1 cellular context compared by ENCODE assay signal in the genomic region with DNA sequence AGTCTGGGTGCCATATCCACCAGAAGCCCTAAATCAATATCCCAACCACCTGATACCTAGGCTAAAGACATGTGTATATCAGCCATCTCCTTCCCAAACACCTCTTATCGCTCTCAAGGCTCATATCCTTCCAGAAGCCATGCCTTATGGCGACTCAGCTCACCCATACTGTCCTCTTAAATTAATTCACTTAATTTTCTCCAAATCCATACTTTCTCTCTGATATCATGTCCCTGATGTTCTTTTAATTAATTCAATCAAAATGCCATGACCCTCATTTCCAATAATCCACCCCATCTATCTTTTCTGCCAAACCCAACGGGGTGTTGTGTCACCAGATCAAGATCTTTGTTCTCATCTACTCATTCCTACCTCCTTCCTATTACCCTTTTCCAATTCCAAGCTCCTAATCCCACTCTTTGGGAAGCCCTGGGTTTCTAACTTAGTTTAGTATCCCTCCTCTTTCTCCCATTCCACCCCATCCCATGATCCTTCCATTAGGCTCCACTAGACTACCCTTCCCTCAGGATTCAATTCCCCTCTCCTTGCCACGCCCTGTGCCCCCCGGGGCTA.
TF ChIP-seq lines count a peak whose summit lies in the region.

No MANE protein-coding gene starts in this region.

TF ChIP-seq in HepG2, 621 proteins besides CTCF, POLR2A, EP300 and RAD21 (continued from another document and continues in another):
- TF ChIP-seq KLF9 (CRISPR knock-in tag; IDR thresholded peaks at IDR 0.05; ENCODE audit: low read depth) (0 out of 2 replicates have a peak, but pooled peaks have one; percentile 6), TBX3 (IDR thresholded peaks at IDR 0.05; ENCODE audit: borderline replicate concordance) (no peak), KDM5B (CRISPR knock-in tag; IDR thresholded peaks at IDR 0.05; ENCODE audit: borderline replicate concordance) (no peak), REPIN1 (CRISPR knock-in tag; IDR thresholded peaks at IDR 0.05; ENCODE audit: borderline replicate concordance, low read depth) (no peak), ZNF260 (CRISPR knock-in tag; IDR thresholded peaks at IDR 0.05; ENCODE audit: borderline replicate concordance, low read depth) (no peak), ZBTB8A (CRISPR knock-in tag; IDR thresholded peaks at IDR 0.05; ENCODE audit: borderline replicate concordance, low read depth) (no peak), MTF1 (CRISPR knock-in tag; IDR thresholded peaks at IDR 0.05) (0 out of 2 replicates have a peak, but pooled peaks have one; percentile 40), ELF1 (CRISPR knock-in tag; IDR thresholded peaks at IDR 0.05) (no peak), SYNCRIP (IDR thresholded peaks at IDR 0.05; ENCODE audit: insufficient read depth, low read depth, low read length) (no peak), ZSCAN31 (CRISPR knock-in tag; IDR thresholded peaks at IDR 0.05; ENCODE audit: low read depth) (peak; percentile 45; the same call in 1 of the 2 replicates), SRSF1 (optimal IDR thresholded peaks at IDR 0.05; ENCODE audit: low read depth, low read length) (no peak), ZNF142 (CRISPR knock-in tag; IDR thresholded peaks at IDR 0.05) (no peak), ZNF18 (CRISPR knock-in tag; IDR thresholded peaks at IDR 0.05; ENCODE audit: insufficient replicate concordance) (no peak), ZNF383 (CRISPR knock-in tag; IDR thresholded peaks at IDR 0.05; ENCODE audit: borderline replicate concordance) (0 out of 2 replicates have a peak, but pooled peaks have one; percentile 4), MTA3 (CRISPR knock-in tag; IDR thresholded peaks at IDR 0.05) (no peak), ZNF761 (CRISPR knock-in tag; conservative IDR thresholded peaks at IDR 0.05) (no peak), E2F2 (CRISPR knock-in tag; IDR thresholded peaks at IDR 0.05; ENCODE audit: borderline replicate concordance) (no peak), UBTF (CRISPR knock-in tag; IDR thresholded peaks at IDR 0.05) (no peak), ZNF891 (CRISPR knock-in tag; IDR thresholded peaks at IDR 0.05) (no peak), ZKSCAN5 (CRISPR knock-in tag; IDR thresholded peaks at IDR 0.05) (no peak)
- TF ChIP-seq, protein P1, sequence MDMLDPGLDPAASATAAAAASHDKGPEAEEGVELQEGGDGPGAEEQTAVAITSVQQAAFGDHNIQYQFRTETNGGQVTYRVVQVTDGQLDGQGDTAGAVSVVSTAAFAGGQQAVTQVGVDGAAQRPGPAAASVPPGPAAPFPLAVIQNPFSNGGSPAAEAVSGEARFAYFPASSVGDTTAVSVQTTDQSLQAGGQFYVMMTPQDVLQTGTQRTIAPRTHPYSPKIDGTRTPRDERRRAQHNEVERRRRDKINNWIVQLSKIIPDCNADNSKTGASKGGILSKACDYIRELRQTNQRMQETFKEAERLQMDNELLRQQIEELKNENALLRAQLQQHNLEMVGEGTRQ (IDR thresholded peaks at IDR 0.05; ENCODE audit: low read depth, low read length): no peak
- TF ChIP-seq, protein P1 (CRISPR knock-in tag; IDR thresholded peaks at IDR 0.05; ENCODE audit: borderline replicate concordance): 0 out of 2 replicates have a peak, but pooled peaks have one; percentile 13
- TF ChIP-seq, protein P2, sequence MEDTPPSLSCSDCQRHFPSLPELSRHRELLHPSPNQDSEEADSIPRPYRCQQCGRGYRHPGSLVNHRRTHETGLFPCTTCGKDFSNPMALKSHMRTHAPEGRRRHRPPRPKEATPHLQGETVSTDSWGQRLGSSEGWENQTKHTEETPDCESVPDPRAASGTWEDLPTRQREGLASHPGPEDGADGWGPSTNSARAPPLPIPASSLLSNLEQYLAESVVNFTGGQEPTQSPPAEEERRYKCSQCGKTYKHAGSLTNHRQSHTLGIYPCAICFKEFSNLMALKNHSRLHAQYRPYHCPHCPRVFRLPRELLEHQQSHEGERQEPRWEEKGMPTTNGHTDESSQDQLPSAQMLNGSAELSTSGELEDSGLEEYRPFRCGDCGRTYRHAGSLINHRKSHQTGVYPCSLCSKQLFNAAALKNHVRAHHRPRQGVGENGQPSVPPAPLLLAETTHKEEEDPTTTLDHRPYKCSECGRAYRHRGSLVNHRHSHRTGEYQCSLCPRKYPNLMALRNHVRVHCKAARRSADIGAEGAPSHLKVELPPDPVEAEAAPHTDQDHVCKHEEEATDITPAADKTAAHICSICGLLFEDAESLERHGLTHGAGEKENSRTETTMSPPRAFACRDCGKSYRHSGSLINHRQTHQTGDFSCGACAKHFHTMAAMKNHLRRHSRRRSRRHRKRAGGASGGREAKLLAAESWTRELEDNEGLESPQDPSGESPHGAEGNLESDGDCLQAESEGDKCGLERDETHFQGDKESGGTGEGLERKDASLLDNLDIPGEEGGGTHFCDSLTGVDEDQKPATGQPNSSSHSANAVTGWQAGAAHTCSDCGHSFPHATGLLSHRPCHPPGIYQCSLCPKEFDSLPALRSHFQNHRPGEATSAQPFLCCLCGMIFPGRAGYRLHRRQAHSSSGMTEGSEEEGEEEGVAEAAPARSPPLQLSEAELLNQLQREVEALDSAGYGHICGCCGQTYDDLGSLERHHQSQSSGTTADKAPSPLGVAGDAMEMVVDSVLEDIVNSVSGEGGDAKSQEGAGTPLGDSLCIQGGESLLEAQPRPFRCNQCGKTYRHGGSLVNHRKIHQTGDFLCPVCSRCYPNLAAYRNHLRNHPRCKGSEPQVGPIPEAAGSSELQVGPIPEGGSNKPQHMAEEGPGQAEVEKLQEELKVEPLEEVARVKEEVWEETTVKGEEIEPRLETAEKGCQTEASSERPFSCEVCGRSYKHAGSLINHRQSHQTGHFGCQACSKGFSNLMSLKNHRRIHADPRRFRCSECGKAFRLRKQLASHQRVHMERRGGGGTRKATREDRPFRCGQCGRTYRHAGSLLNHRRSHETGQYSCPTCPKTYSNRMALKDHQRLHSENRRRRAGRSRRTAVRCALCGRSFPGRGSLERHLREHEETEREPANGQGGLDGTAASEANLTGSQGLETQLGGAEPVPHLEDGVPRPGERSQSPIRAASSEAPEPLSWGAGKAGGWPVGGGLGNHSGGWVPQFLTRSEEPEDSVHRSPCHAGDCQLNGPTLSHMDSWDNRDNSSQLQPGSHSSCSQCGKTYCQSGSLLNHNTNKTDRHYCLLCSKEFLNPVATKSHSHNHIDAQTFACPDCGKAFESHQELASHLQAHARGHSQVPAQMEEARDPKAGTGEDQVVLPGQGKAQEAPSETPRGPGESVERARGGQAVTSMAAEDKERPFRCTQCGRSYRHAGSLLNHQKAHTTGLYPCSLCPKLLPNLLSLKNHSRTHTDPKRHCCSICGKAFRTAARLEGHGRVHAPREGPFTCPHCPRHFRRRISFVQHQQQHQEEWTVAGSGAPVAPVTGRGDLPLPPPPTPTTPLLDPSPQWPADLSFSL (CRISPR knock-in tag; IDR thresholded peaks at IDR 0.05): no peak
- TF ChIP-seq, protein P3, sequence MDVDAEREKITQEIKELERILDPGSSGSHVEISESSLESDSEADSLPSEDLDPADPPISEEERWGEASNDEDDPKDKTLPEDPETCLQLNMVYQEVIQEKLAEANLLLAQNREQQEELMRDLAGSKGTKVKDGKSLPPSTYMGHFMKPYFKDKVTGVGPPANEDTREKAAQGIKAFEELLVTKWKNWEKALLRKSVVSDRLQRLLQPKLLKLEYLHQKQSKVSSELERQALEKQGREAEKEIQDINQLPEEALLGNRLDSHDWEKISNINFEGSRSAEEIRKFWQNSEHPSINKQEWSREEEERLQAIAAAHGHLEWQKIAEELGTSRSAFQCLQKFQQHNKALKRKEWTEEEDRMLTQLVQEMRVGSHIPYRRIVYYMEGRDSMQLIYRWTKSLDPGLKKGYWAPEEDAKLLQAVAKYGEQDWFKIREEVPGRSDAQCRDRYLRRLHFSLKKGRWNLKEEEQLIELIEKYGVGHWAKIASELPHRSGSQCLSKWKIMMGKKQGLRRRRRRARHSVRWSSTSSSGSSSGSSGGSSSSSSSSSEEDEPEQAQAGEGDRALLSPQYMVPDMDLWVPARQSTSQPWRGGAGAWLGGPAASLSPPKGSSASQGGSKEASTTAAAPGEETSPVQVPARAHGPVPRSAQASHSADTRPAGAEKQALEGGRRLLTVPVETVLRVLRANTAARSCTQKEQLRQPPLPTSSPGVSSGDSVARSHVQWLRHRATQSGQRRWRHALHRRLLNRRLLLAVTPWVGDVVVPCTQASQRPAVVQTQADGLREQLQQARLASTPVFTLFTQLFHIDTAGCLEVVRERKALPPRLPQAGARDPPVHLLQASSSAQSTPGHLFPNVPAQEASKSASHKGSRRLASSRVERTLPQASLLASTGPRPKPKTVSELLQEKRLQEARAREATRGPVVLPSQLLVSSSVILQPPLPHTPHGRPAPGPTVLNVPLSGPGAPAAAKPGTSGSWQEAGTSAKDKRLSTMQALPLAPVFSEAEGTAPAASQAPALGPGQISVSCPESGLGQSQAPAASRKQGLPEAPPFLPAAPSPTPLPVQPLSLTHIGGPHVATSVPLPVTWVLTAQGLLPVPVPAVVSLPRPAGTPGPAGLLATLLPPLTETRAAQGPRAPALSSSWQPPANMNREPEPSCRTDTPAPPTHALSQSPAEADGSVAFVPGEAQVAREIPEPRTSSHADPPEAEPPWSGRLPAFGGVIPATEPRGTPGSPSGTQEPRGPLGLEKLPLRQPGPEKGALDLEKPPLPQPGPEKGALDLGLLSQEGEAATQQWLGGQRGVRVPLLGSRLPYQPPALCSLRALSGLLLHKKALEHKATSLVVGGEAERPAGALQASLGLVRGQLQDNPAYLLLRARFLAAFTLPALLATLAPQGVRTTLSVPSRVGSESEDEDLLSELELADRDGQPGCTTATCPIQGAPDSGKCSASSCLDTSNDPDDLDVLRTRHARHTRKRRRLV (CRISPR knock-in tag; IDR thresholded peaks at IDR 0.05): no peak
